In genomic region chr3:116785226-116785625, GRCh38 we compare ENCODE assay signal across 2 cellular contexts.
TF ChIP-seq lines count a peak whose summit lies in the region.

No MANE protein-coding gene starts in this region.

TF ChIP-seq in GM23338, 12 proteins besides CTCF, POLR2A, EP300 and RAD21:
- TF ChIP-seq STAT1 (IDR thresholded peaks at IDR 0.05; ENCODE audit: unreplicated experiment) (no peak), EZH2 (IDR thresholded peaks at IDR 0.05; ENCODE audit: low read depth, unreplicated experiment) (no peak), POLR2AphosphoS5 (IDR thresholded peaks at IDR 0.05; ENCODE audit: low read depth) (no peak), ZNF462 (CRISPR knock-in tag; IDR thresholded peaks at IDR 0.05) (no peak), ETS1 (IDR thresholded peaks at IDR 0.05) (no peak), ZNF331 (CRISPR knock-in tag; IDR thresholded peaks at IDR 0.05; ENCODE audit: low read depth) (no peak), CREB1 (CRISPR knock-in tag; IDR thresholded peaks at IDR 0.05; ENCODE audit: low read depth) (no peak), REST (IDR thresholded peaks at IDR 0.05; ENCODE audit: unreplicated experiment) (no peak), EZH2phosphoT487 (IDR thresholded peaks at IDR 0.05; ENCODE audit: unreplicated experiment) (no peak), ZNF114 (CRISPR knock-in tag; IDR thresholded peaks at IDR 0.05) (no peak), NANOG (IDR thresholded peaks at IDR 0.05; ENCODE audit: borderline replicate concordance) (no peak), JUNB (IDR thresholded peaks at IDR 0.05; ENCODE audit: unreplicated experiment) (no peak)

TF ChIP-seq in H1, 55 proteins besides CTCF, POLR2A, EP300 and RAD21:
- TF ChIP-seq CHD7 (IDR thresholded peaks at IDR 0.05; ENCODE audit: insufficient replicate concordance, low read length) (no peak), TAF1 (IDR thresholded peaks at IDR 0.05; ENCODE audit: low read depth, low read length) (no peak), RNF2 (IDR thresholded peaks at IDR 0.05; ENCODE audit: borderline replicate concordance, low read depth, low read length, missing control alignments, poor library complexity, severe bottlenecking) (no peak), KDM1A (IDR thresholded peaks at IDR 0.05; ENCODE audit: borderline replicate concordance, low read length) (no peak), MAX (IDR thresholded peaks at IDR 0.05) (0 out of 2 replicates have a peak, but pooled peaks have one; percentile 31)
